Comparison of ENCODE assay signal across 1 cellular context in the genomic region with DNA sequence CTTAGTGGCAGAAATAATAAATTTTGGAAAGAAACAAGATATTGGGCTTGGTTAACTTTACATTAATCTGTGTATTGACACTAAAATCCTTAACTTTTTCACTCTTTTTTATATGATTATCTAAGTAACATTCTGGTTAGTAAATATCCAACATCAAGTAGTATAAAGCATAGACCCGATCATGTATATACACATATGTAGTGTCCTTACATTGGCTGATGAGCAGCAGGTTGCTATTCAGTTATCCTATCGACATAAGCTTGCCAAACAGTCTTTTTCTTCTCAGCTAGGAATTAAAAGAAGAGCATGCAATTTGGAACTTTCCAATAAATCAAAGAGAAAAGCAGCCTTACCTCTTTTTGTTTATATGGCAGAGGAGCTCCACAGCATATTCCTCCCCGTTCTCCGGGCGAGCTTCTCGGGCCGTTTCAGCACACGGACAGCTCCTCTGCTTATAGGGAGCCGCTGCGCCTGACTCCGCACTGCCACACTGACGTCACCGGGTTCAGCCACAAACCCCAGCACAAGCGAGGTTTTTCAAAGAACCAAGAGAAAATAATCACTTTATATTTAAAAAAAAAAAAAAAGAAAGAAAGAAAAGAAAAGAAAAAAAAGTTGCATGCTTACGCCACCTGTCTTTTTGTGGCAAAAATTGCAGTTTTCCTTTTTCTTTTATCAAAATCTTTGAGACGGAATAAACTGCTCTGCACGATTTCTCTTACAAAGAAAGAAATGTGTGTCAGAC.
A peak's percentile ranks its signal among the peaks of the same experiment; 100 is the strongest.
TF ChIP-seq lines count a peak whose summit lies in the region.

A gene with protein sequence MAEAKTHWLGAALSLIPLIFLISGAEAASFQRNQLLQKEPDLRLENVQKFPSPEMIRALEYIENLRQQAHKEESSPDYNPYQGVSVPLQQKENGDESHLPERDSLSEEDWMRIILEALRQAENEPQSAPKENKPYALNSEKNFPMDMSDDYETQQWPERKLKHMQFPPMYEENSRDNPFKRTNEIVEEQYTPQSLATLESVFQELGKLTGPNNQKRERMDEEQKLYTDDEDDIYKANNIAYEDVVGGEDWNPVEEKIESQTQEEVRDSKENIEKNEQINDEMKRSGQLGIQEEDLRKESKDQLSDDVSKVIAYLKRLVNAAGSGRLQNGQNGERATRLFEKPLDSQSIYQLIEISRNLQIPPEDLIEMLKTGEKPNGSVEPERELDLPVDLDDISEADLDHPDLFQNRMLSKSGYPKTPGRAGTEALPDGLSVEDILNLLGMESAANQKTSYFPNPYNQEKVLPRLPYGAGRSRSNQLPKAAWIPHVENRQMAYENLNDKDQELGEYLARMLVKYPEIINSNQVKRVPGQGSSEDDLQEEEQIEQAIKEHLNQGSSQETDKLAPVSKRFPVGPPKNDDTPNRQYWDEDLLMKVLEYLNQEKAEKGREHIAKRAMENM (minus strand): TSS at position 430 of the 745 bp plus-strand sequence. CDS start 3,079 bp downstream, outside the sequence.

TF ChIP-seq in HEK293, 187 proteins besides CTCF, POLR2A, EP300 and RAD21 (continued from another document):
- TF ChIP-seq, protein P1, sequence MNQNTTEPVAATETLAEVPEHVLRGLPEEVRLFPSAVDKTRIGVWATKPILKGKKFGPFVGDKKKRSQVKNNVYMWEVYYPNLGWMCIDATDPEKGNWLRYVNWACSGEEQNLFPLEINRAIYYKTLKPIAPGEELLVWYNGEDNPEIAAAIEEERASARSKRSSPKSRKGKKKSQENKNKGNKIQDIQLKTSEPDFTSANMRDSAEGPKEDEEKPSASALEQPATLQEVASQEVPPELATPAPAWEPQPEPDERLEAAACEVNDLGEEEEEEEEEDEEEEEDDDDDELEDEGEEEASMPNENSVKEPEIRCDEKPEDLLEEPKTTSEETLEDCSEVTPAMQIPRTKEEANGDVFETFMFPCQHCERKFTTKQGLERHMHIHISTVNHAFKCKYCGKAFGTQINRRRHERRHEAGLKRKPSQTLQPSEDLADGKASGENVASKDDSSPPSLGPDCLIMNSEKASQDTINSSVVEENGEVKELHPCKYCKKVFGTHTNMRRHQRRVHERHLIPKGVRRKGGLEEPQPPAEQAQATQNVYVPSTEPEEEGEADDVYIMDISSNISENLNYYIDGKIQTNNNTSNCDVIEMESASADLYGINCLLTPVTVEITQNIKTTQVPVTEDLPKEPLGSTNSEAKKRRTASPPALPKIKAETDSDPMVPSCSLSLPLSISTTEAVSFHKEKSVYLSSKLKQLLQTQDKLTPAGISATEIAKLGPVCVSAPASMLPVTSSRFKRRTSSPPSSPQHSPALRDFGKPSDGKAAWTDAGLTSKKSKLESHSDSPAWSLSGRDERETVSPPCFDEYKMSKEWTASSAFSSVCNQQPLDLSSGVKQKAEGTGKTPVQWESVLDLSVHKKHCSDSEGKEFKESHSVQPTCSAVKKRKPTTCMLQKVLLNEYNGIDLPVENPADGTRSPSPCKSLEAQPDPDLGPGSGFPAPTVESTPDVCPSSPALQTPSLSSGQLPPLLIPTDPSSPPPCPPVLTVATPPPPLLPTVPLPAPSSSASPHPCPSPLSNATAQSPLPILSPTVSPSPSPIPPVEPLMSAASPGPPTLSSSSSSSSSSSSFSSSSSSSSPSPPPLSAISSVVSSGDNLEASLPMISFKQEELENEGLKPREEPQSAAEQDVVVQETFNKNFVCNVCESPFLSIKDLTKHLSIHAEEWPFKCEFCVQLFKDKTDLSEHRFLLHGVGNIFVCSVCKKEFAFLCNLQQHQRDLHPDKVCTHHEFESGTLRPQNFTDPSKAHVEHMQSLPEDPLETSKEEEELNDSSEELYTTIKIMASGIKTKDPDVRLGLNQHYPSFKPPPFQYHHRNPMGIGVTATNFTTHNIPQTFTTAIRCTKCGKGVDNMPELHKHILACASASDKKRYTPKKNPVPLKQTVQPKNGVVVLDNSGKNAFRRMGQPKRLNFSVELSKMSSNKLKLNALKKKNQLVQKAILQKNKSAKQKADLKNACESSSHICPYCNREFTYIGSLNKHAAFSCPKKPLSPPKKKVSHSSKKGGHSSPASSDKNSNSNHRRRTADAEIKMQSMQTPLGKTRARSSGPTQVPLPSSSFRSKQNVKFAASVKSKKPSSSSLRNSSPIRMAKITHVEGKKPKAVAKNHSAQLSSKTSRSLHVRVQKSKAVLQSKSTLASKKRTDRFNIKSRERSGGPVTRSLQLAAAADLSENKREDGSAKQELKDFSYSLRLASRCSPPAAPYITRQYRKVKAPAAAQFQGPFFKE (tag by site-specific recombination; IDR thresholded peaks at IDR 0.05; ENCODE audit: borderline replicate concordance), result no peak
- peak; percentile 70 for TF ChIP-seq ZNF629 (tag by site-specific recombination; IDR thresholded peaks at IDR 0.05)
- TF ChIP-seq ZBTB17 (tag by site-specific recombination; IDR thresholded peaks at IDR 0.05), result peak; percentile 58
- peak; percentile 82 for TF ChIP-seq ZNF335 (tag by site-specific recombination; conservative IDR thresholded peaks at IDR 0.05)
- no peak for TF ChIP-seq SP7 (tag by site-specific recombination; IDR thresholded peaks at IDR 0.05)
- TF ChIP-seq, protein P2, sequence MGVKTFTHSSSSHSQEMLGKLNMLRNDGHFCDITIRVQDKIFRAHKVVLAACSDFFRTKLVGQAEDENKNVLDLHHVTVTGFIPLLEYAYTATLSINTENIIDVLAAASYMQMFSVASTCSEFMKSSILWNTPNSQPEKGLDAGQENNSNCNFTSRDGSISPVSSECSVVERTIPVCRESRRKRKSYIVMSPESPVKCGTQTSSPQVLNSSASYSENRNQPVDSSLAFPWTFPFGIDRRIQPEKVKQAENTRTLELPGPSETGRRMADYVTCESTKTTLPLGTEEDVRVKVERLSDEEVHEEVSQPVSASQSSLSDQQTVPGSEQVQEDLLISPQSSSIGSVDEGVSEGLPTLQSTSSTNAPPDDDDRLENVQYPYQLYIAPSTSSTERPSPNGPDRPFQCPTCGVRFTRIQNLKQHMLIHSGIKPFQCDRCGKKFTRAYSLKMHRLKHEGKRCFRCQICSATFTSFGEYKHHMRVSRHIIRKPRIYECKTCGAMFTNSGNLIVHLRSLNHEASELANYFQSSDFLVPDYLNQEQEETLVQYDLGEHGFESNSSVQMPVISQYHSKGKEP (tag by site-specific recombination; IDR thresholded peaks at IDR 0.05), result no peak
- TF ChIP-seq, protein P3, sequence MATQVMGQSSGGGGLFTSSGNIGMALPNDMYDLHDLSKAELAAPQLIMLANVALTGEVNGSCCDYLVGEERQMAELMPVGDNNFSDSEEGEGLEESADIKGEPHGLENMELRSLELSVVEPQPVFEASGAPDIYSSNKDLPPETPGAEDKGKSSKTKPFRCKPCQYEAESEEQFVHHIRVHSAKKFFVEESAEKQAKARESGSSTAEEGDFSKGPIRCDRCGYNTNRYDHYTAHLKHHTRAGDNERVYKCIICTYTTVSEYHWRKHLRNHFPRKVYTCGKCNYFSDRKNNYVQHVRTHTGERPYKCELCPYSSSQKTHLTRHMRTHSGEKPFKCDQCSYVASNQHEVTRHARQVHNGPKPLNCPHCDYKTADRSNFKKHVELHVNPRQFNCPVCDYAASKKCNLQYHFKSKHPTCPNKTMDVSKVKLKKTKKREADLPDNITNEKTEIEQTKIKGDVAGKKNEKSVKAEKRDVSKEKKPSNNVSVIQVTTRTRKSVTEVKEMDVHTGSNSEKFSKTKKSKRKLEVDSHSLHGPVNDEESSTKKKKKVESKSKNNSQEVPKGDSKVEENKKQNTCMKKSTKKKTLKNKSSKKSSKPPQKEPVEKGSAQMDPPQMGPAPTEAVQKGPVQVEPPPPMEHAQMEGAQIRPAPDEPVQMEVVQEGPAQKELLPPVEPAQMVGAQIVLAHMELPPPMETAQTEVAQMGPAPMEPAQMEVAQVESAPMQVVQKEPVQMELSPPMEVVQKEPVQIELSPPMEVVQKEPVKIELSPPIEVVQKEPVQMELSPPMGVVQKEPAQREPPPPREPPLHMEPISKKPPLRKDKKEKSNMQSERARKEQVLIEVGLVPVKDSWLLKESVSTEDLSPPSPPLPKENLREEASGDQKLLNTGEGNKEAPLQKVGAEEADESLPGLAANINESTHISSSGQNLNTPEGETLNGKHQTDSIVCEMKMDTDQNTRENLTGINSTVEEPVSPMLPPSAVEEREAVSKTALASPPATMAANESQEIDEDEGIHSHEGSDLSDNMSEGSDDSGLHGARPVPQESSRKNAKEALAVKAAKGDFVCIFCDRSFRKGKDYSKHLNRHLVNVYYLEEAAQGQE (tag by site-specific recombination; IDR thresholded peaks at IDR 0.05), result peak; percentile 93
- TF ChIP-seq, protein P4, sequence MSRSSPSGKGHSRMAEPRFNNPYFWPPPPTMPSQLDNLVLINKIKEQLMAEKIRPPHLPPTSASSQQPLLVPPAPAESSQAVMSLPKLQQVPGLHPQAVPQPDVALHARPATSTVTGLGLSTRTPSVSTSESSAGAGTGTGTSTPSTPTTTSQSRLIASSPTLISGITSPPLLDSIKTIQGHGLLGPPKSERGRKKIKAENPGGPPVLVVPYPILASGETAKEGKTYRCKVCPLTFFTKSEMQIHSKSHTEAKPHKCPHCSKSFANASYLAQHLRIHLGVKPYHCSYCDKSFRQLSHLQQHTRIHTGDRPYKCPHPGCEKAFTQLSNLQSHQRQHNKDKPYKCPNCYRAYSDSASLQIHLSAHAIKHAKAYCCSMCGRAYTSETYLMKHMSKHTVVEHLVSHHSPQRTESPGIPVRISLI (tag by site-specific recombination; IDR thresholded peaks at IDR 0.05), result 0 out of 2 replicates have a peak, but pooled peaks have one; percentile 50
- TF ChIP-seq, protein P5, sequence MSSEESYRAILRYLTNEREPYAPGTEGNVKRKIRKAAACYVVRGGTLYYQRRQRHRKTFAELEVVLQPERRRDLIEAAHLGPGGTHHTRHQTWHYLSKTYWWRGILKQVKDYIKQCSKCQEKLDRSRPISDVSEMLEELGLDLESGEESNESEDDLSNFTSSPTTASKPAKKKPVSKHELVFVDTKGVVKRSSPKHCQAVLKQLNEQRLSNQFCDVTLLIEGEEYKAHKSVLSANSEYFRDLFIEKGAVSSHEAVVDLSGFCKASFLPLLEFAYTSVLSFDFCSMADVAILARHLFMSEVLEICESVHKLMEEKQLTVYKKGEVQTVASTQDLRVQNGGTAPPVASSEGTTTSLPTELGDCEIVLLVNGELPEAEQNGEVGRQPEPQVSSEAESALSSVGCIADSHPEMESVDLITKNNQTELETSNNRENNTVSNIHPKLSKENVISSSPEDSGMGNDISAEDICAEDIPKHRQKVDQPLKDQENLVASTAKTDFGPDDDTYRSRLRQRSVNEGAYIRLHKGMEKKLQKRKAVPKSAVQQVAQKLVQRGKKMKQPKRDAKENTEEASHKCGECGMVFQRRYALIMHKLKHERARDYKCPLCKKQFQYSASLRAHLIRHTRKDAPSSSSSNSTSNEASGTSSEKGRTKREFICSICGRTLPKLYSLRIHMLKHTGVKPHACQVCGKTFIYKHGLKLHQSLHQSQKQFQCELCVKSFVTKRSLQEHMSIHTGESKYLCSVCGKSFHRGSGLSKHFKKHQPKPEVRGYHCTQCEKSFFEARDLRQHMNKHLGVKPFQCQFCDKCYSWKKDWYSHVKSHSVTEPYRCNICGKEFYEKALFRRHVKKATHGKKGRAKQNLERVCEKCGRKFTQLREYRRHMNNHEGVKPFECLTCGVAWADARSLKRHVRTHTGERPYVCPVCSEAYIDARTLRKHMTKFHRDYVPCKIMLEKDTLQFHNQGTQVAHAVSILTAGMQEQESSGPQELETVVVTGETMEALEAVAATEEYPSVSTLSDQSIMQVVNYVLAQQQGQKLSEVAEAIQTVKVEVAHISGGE (tag by site-specific recombination; conservative IDR thresholded peaks at IDR 0.05; ENCODE audit: low read depth), result no peak
- no peak for TF ChIP-seq ZNF211 (tag by site-specific recombination; IDR thresholded peaks at IDR 0.05; ENCODE audit: low read depth)
- peak; percentile 68 for TF ChIP-seq ZNF600 (tag by site-specific recombination; IDR thresholded peaks at IDR 0.05)
